In genomic region chr12:124862768-124863408, GRCh38 we compare ENCODE assay signal across 8 cellular contexts. TPM values are rescaled to one million over a fixed set of nuclear protein-coding genes. Genes with fewer than 3 reads are reported as not detected.
DNase-seq lines count a peak whose midpoint lies in the region; ATAC-seq and TF ChIP-seq lines count a peak whose summit lies in the region.

No MANE protein-coding gene starts in this region.

- no peaks in the 10 kb centered on the region for H3K9me3 Mint-ChIP-seq in activated B cell treated with CpG ODN at 0.5 μM for 24 hours
- H3K9me3 Mint-ChIP-seq in nephron: no peaks in the 10 kb centered on the region

- POLR2A ChIA-PET in activated B cell treated with CpG ODN at 0.5 μM for 24 hours (lab: Charles Lee): interaction anchor here (0.7 to 3.8 kb wide), 11 partner anchors 18 to 89 kb away, joined by 3 to 23 read pairs (median 5); partner anchors contain the start of gene UBC

- WGBS in esophagus squamous epithelium, 2 donors: 5 to 20% methylated on average over 12 to 15 of the region's 22 CpGs

- no peaks in the 10 kb centered on the region for H3K27me3 Mint-ChIP-seq in activated B cell treated with CpG ODN at 0.5 μM for 24 hours
- peaks cover 10% of the 10 kb centered on the region for H3K27me3 Mint-ChIP-seq in nephron (ENCODE audit: low read depth)

- intact Hi-C loops in activated B cell treated with CpG ODN at 0.5 μM for 24 hours (cut with micrococcal nuclease): loop anchor here (1.0 to 10.0 kb wide), 5 partner anchors 22 to 298 kb away; partner anchors contain the start of gene NCOR2
- intact Hi-C loops in esophagus squamous epithelium (cut with DNase I): no loop called here

- H3K27me3 ChIP-seq in DND-41 (ENCODE audit: insufficient read depth, low read length, poor library complexity) (no peaks in the 10 kb centered on the region), esophagus squamous epithelium (no peaks in the 10 kb centered on the region)

- H3K36me3 Mint-ChIP-seq in activated B cell treated with CpG ODN at 0.5 μM for 24 hours (ENCODE audit: low read depth): peaks cover 1% of the 10 kb centered on the region
- H3K36me3 Mint-ChIP-seq in nephron (ENCODE audit: low read depth): no peaks in the 10 kb centered on the region

- H3K9me3 ChIP-seq in DND-41 (ENCODE audit: insufficient read depth, low read length, severe bottlenecking) (no peaks in the 10 kb centered on the region), esophagus squamous epithelium (no peaks in the 10 kb centered on the region)

- peak overlapping the region; percentile 91 for H3K4me2 ChIP-seq in DND-41 (ENCODE audit: insufficient read depth, low read length)

- H4K20me1 ChIP-seq in DND-41 (ENCODE audit: insufficient read depth, low read length): peaks cover 12% of the 10 kb centered on the region; the same call in 1 of the 2 replicates

- H3K36me3 ChIP-seq in DND-41 (ENCODE audit: insufficient read depth, low read length) (peaks cover 12% of the 10 kb centered on the region), esophagus squamous epithelium (peaks cover 0 to 9% (median 0%) of the 10 kb centered on the region in 3 donors)

- no peak for TF ChIP-seq POLR2A in esophagus squamous epithelium (IDR thresholded peaks at IDR 0.05)

- H3K27ac ChIP-seq in DND-41 (ENCODE audit: low read length) (peak overlapping the region; percentile 75), esophagus squamous epithelium (peak overlapping the region; percentile 47 to 76 (median 71))

- H3K4me1 ChIP-seq in DND-41 (ENCODE audit: insufficient read depth, low read length) (peaks cover 32% of the 10 kb centered on the region), esophagus squamous epithelium (peaks cover 10 to 38% (median 16%) of the 10 kb centered on the region in 3 donors)

- H3K4me3 Mint-ChIP-seq in activated B cell treated with CpG ODN at 0.5 μM for 24 hours (peak overlapping the region; percentile 83), nephron (peak overlapping the region; percentile 84 to 89 (median 88))

- H3K4me1 Mint-ChIP-seq in activated B cell treated with CpG ODN at 0.5 μM for 24 hours (peaks cover 40% of the 10 kb centered on the region), nephron (peaks cover 21% of the 10 kb centered on the region)

- TF ChIP-seq CTCF in DND-41 (IDR thresholded peaks at IDR 0.05; ENCODE audit: borderline replicate concordance, extremely low read depth, low read length, poor library complexity, severe bottlenecking) (no peak), activated B cell treated with CpG ODN at 0.5 μM for 24 hours (IDR thresholded peaks at IDR 0.05) (no peak), esophagus squamous epithelium (IDR thresholded peaks at IDR 0.05) (no peak), nephron (IDR thresholded peaks at IDR 0.05; ENCODE audit: unreplicated experiment in 3 of 3) (no peak)

- DNase-seq in DND-41: peak; percentile 43
- DNase-seq in activated B cell treated with CpG ODN at 0.5 μM for 24 hours: no peak
- no peak for DNase-seq in esophagus squamous epithelium (lab: John Stamatoyannopoulos, UW)
- DNase-seq in NOMO-1 (lab: John Stamatoyannopoulos, UW; ENCODE audit: unreplicated experiment in 2 of 2): no peak

- H3K79me2 ChIP-seq in DND-41 (ENCODE audit: insufficient read depth, low read length): peaks cover 18% of the 10 kb centered on the region

- CTCF ChIA-PET in activated B cell treated with CpG ODN at 0.5 μM for 24 hours (lab: Charles Lee): interaction anchor here (1.4 to 2.1 kb wide), 3 partner anchors 26 to 89 kb away, joined by 3 to 7 read pairs (median 3); no protein-coding TSS in a partner anchor

- H3K4me3 ChIP-seq in DND-41 (ENCODE audit: low read depth in 1 of 2, low read length in 2 of 2) (peak overlapping the region; percentile 63 to 88; a peak in 3 of 4 replicates), esophagus squamous epithelium (peak overlapping the region; percentile 55 to 92 (median 80))

- ATAC-seq in DND-41 (ENCODE audit: insufficient read depth, low read depth) (peak; percentile 23), GM19467 (IDR thresholded peaks at IDR 0.05; ENCODE audit: unreplicated experiment) (peak; percentile 14), HG03571 (IDR thresholded peaks at IDR 0.05; ENCODE audit: unreplicated experiment) (peak; percentile 23), activated B cell treated with CpG ODN at 0.5 μM for 24 hours (ENCODE audit: low read depth) (peak; percentile 7), GM18858 (IDR thresholded peaks at IDR 0.05; ENCODE audit: unreplicated experiment) (no peak)

- peak overlapping the region; percentile 78 for H3K9ac ChIP-seq in DND-41 (ENCODE audit: low read depth, low read length)

- H2AFZ ChIP-seq in DND-41 (ENCODE audit: low read depth, low read length): peak overlapping the region; percentile 94

- H3K27ac Mint-ChIP-seq in activated B cell treated with CpG ODN at 0.5 μM for 24 hours: peak overlapping the region; percentile 80
- H3K27ac Mint-ChIP-seq in nephron: peak overlapping the region; percentile 17 to 77 (median 51)

RNA-seq across cellular contexts. Expression of gene SCARB1, which starts 0.8 kb away (rescaled TPM):
- total RNA-seq in activated B cell treated with CpG ODN at 0.5 μM for 24 hours (39.3 and 40.8 TPM in 2 replicates), esophagus squamous epithelium (1 to 10 TPM; 7.1 to 9.5 (median 8.8) TPM)

RNA-seq across cellular contexts. Expression of gene UBC, which starts 51.6 kb away (rescaled TPM):
- total RNA-seq in activated B cell treated with CpG ODN at 0.5 μM for 24 hours: 847 and 865 TPM in 2 replicates
- total RNA-seq in esophagus squamous epithelium: 1,000 to 10,000 TPM; 1,012 to 1,417 (median 1,215) TPM
